9 cellular contexts compared by ENCODE assay signal in the genomic region with DNA sequence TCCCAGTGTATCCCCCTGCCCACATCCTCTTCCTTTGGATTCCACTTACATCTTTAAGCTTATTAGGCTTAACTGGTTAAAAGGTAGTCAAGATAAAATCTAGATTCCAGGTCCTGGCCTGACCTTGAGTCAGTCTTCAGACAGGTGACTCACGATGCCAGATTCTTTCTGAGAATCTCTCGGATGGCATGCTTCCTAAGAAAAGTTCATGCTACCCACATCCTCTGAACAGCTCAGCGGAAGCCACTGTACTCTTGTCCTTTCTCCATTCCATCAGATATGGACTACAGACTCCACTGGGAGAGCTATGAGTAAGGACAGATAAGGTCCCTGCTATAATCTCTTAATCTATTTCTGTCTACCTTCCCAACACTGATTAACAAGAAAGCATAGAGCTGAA. TPM values are rescaled to one million over a fixed set of nuclear protein-coding genes. Genes with fewer than 3 reads are reported as not detected.
A peak's percentile ranks its signal among the peaks of the same experiment; 100 is the strongest.
DNase-seq lines count a peak whose midpoint lies in the region; ATAC-seq lines count a peak whose summit lies in the region.
"Had no signal": no experiment of that assay in that cellular context is flagged by ENCODE, and none has a peak within 500 bp of the region (broad histone marks: within the 10 kb centered on the region; RNA-seq: fewer than 3 reads in every experiment).

No MANE protein-coding gene starts in this region.

- no peak for ATAC-seq in HG03097 (IDR thresholded peaks at IDR 0.05; ENCODE audit: low FRiP score, unreplicated experiment)
- no peak for ATAC-seq in HG03196 (IDR thresholded peaks at IDR 0.05; ENCODE audit: unreplicated experiment)
- ATAC-seq: stimulated activated memory B cell treated with anti-CD40 and anti-IgM and Interleukin-4, amounts not matched to agents 10 μg/mL and 1 μg/mL and 100 μg/mL, for 72 hours had no signal

- DNase-seq in AG20443 (ENCODE audit: low spot score), result peak; percentile 58
- DNase-seq in HT1080 (ENCODE audit: low read depth), result peak; percentile 99
- DNase-seq in astrocyte of the hippocampus (ENCODE audit: low read depth, low spot score), result peak; percentile 86
- peak; percentile 96 for DNase-seq in kidney tubule cell (ENCODE audit: low spot score)
- no peak for DNase-seq in activated naive CD4-positive, alpha-beta T cell (lab: John Stamatoyannopoulos, UW)
- DNase-seq in activated CD4-positive, alpha-beta T cell treated with anti-CD3 and anti-CD28 coated beads for 48 hours, result no peak

RNA-seq across cellular contexts. Expression of gene DNMBP, which starts 43.4 kb away (rescaled TPM):
- 24.7 and 31.9 TPM in 2 replicates for total RNA-seq in HT1080 (2014; rRNA removed; shearing (Covaris generic))
- 38.7 and 50.8 TPM in 2 replicates for polyA plus RNA-seq in HT1080 (2015; cell fraction: cytosol; rRNA removed)
- 118 and 127 TPM in 2 replicates for polyA plus RNA-seq in HT1080 (2015; cell fraction: nucleus; rRNA removed)

Comparison
In these comparisons a context has a peak if more than half of its experiments do, and no peak if none do; other contexts are left out.
1. DNase-seq: peak in AG20443 (single experiment), HT1080 (single experiment), astrocyte of the hippocampus (single experiment) and kidney tubule cell (single experiment); none in activated naive CD4-positive, alpha-beta T cell (0 of 4) and activated CD4-positive, alpha-beta T cell treated with anti-CD3 and anti-CD28 coated beads for 48 hours (single experiment).